In genomic region chr2:231711677-231712461, GRCh38 we compare ENCODE assay signal across 8 cellular contexts. TPM values are rescaled to one million over a fixed set of nuclear protein-coding genes. Genes with fewer than 3 reads are reported as not detected.
A peak's percentile ranks its signal among the peaks of the same experiment; 100 is the strongest.
DNase-seq lines count a peak whose midpoint lies in the region; ATAC-seq and TF ChIP-seq lines count a peak whose summit lies in the region.

No MANE protein-coding gene starts in this region.

- H3K36me3 ChIP-seq in tibial artery = peaks cover 16 to 26% (median 17%) of the 10 kb centered on the region in 3 donors

- in situ Hi-C loops in astrocyte of the cerebellum (cut with HindIII; ENCODE audit: low sequenced_read_pairs) = no loop called here

- peaks cover 64% of the 10 kb centered on the region for H3K36me3 Mint-ChIP-seq in activated T-cell treated with anti-CD3 and anti-CD28 coated beads, Interleukin-2, amount 50 U/mL, for 24 hours (ENCODE audit: low read depth)

- H3K27me3 ChIP-seq in tibial artery = no peaks in the 10 kb centered on the region

- peak overlapping the region; percentile 99 for H3K27ac ChIP-seq in tibial artery

- TF ChIP-seq CTCF in astrocyte of the cerebellum (IDR thresholded peaks at IDR 0.05; ENCODE audit: low read depth, low read length, missing control alignments) (no peak), lower leg skin (IDR thresholded peaks at IDR 0.05) (no peak), tibial artery (IDR thresholded peaks at IDR 0.05) (no peak)

- no peaks in the 10 kb centered on the region for H3K9me3 Mint-ChIP-seq in activated T-cell treated with anti-CD3 and anti-CD28 coated beads, Interleukin-2, amount 50 U/mL, for 24 hours

- H3K27ac Mint-ChIP-seq in activated T-cell treated with anti-CD3 and anti-CD28 coated beads, Interleukin-2, amount 50 U/mL, for 24 hours = peak overlapping the region; percentile 98

- peak; percentile 47 for DNase-seq in activated T-cell treated with anti-CD3 and anti-CD28 coated beads, Interleukin-2, amount 50 U/mL, for 24 hours
- no peak for DNase-seq in activated T-cell treated with anti-CD3 and anti-CD28 coated beads, Interleukin-2, amount 50 U/mL, for 48 hours
- no peak for DNase-seq in astrocyte of the cerebellum (ENCODE audit: low read depth)
- peak in 1 of 2 donors; percentile 13 for DNase-seq in lower leg skin (ENCODE audit: low spot score in 2 of 2)
- no peak for DNase-seq in tibial artery

- H3K4me3 ChIP-seq in astrocyte of the cerebellum (ENCODE audit: low read depth, low read length) (peak overlapping the region; percentile 97), lower leg skin (ENCODE audit: low read depth, poor library complexity, severe bottlenecking) (peak overlapping the region; percentile 1), tibial artery (peak overlapping the region; percentile 80 to 99)

- WGBS in lower leg skin, 2 donors = 21 to 26% methylated on average over 9 of the region's 9 CpGs

- intact Hi-C loops in lower leg skin (cut with DNase I; ENCODE audit: low total_unique reads) = loop anchor here (1.0 kb wide), 1 partner anchor 101 kb away; no protein-coding TSS in a partner anchor
- intact Hi-C loops in tibial artery (cut with DNase I; ENCODE audit: low total_unique reads) = no loop called here

- H3K4me1 Mint-ChIP-seq in activated T-cell treated with anti-CD3 and anti-CD28 coated beads, Interleukin-2, amount 50 U/mL, for 24 hours (ENCODE audit: low read depth) = peaks cover 35% of the 10 kb centered on the region

- no peaks in the 10 kb centered on the region for H3K27me3 Mint-ChIP-seq in activated T-cell treated with anti-CD3 and anti-CD28 coated beads, Interleukin-2, amount 50 U/mL, for 24 hours

- ATAC-seq in HG02884 (IDR thresholded peaks at IDR 0.05; ENCODE audit: unreplicated experiment) = no peak
- no peak for ATAC-seq in GM21367 (IDR thresholded peaks at IDR 0.05; ENCODE audit: unreplicated experiment)
- ATAC-seq in HG03571 (IDR thresholded peaks at IDR 0.05; ENCODE audit: unreplicated experiment) = no peak

- H3K9me3 ChIP-seq in tibial artery = no peaks in the 10 kb centered on the region

- H3K4me1 ChIP-seq in tibial artery = peaks cover 0 to 51% (median 36%) of the 10 kb centered on the region in 4 donors

- H3K4me3 Mint-ChIP-seq in activated T-cell treated with anti-CD3 and anti-CD28 coated beads, Interleukin-2, amount 50 U/mL, for 24 hours = peak overlapping the region; percentile 99

- no peak for TF ChIP-seq POLR2A in lower leg skin (IDR thresholded peaks at IDR 0.05)

RNA-seq across cellular contexts. Expression of gene PTMA, which starts 3.5 kb away (rescaled TPM):
- total RNA-seq in lower leg skin = 1,000 to 10,000 TPM in 2 of 4 donors, 100 to 1,000 TPM in 2; 811 to 1,206 (median 976) TPM

Comparison
In these comparisons a context has a peak if more than half of its experiments do, and no peak if none do; other contexts are left out.
1. H3K4me3 ChIP-seq: peak in every context shown above with its lines; median percentile 97 in astrocyte of the cerebellum; 90 in tibial artery; 1 in lower leg skin.